In the genomic region with DNA sequence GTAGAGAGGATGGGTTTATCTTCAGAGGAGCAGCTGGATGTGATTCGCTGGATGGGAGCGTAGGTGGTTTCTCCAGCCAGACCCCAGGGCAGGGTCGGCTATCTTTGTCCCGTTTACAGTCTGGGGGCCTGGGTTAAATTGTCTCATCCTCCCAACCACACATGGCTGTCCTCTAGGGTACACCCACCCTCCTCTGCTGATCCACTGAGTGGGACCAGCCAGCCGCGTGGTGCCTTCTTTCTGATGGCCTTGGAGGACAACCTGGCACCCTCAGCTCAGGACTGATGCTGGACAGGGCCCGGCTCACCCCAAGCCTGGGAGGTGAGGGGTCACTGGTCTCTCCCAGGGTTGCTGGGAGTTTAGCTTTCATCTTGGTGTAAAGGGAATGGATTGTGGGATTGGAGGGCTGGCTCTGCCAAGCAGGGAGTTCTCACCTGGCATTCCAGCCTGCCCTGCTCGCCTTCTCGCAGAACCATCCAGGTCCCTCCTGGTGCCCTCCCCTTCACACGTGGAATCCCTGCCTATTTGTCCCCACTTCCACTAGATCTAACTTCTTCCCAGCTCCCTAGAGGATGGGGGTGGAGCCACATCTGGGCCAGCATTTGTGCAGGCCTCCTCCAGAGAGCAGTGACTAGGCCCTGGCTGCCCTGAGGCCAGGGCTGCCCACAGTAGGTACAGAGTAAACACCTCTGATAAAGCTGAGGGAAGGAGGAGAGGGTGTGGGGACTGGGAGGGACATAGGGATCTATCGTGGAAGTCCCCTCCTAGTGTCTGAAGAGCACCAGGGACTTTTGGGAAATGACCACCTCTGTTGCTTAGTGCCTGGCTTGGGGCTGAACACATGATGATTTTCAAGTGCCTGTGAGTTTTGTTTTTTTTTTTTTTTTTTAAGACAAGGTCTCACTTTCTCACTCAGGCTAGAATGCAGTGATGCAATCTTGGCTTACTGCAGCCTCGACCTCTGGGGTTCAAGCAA, we compare ENCODE assay signal across 8 cellular contexts. TPM values are rescaled to one million over a fixed set of nuclear protein-coding genes. Genes with fewer than 3 reads are reported as not detected.
DNase-seq lines count a peak whose midpoint lies in the region; ATAC-seq, FAIRE-seq and TF ChIP-seq lines count a peak whose summit lies in the region.

No MANE protein-coding gene starts in this region.

- H4K20me1 ChIP-seq in OCI-LY3 (ENCODE audit: insufficient read depth, low read length) = peaks cover 20% of the 10 kb centered on the region

- H3K27ac ChIP-seq in OCI-LY3 (ENCODE audit: low read length) = no peak overlapping the region
- peak overlapping the region in 3 of 4 donors; percentile 76 to 87 (median 76) for H3K27ac ChIP-seq in pancreas

- peak overlapping the region; percentile 98 for H3K9ac ChIP-seq in OCI-LY3 (ENCODE audit: low read length)

- no peak for FAIRE-seq in pancreas (lab: Jason Lieb, UNC)

- H3K9me3 ChIP-seq in OCI-LY3 (ENCODE audit: insufficient read depth, low read length) = no peaks in the 10 kb centered on the region
- H3K9me3 ChIP-seq in pancreas = no peaks in the 10 kb centered on the region

- H3K4me3 ChIP-seq in OCI-LY3 (ENCODE audit: low read length) (peak overlapping the region; percentile 97), epithelial cell of proximal tubule (ENCODE audit: low read depth, low read length) (peak overlapping the region; percentile 94), pancreas (peak overlapping the region in 2 of 4 donors; percentile 72 to 87)

- peaks cover 7% of the 10 kb centered on the region for H3K36me3 ChIP-seq in OCI-LY3 (replicated peaks; ENCODE audit: low read depth, low read length)
- no peaks in the 10 kb centered on the region for H3K36me3 ChIP-seq in pancreas

- H3K27me3 ChIP-seq in OCI-LY3 (ENCODE audit: low read depth, low read length) = no peaks in the 10 kb centered on the region
- H3K27me3 ChIP-seq in pancreas = no peaks in the 10 kb centered on the region

- DNase-seq in ELR (ENCODE audit: low read depth) (peak; percentile 69), epithelial cell of proximal tubule (ENCODE audit: low read depth) (no peak), pancreas (peak in 1 of 6 donors; percentile 67), SIG-M5 (lab: John Stamatoyannopoulos, UW) (no peak), inferior parietal cortex (ENCODE audit: extremely low spot score) (no peak), putamen (ENCODE audit: low spot score) (no peak), DMS153 (lab: John Stamatoyannopoulos, UW) (no peak)

- H3K79me2 ChIP-seq in OCI-LY3 (ENCODE audit: low read length) = peaks cover 31% of the 10 kb centered on the region

- no peak for ATAC-seq in pancreas

- whole genome bisulfite sequencing in pancreas, 2 donors = 65 to 66% methylated on average over 12 of the region's 12 CpGs

- peak overlapping the region; percentile 95 for H3K4me2 ChIP-seq in OCI-LY3 (ENCODE audit: low read length)

- H2AFZ ChIP-seq in OCI-LY3 (ENCODE audit: low read depth, low read length) = no peak overlapping the region

- intact Hi-C loops in pancreas (cut with DNase I) = no loop called here

- TF ChIP-seq CTCF in OCI-LY3 (IDR thresholded peaks at IDR 0.05; ENCODE audit: low read depth, low read length) (no peak), epithelial cell of proximal tubule (conservative IDR thresholded peaks at IDR 0.05; ENCODE audit: low read depth, low read length) (no peak), pancreas (IDR thresholded peaks at IDR 0.05) (no peak)

- H3K4me1 ChIP-seq in OCI-LY3 (ENCODE audit: low read length) (peaks cover 15% of the 10 kb centered on the region), pancreas (peaks cover 0 to 8% (median 0%) of the 10 kb centered on the region in 3 donors)

RNA-seq across cellular contexts. Expression of a gene that starts 1.6 kb away (rescaled TPM):
- 69.3 and 74.4 TPM in 2 replicates for total RNA-seq in epithelial cell of proximal tubule
- total RNA-seq in pancreas = 10 to 100 TPM in 5 of 6 donors, 1 to 10 TPM in 1; 9.1 to 20.3 (median 11.4) TPM
- polyA plus RNA-seq in pancreas = 10 to 100 TPM; 13.7 to 15.3 TPM

RNA-seq across cellular contexts. Expression of a gene that starts 42.7 kb away (rescaled TPM):
- 17.9 and 18.6 TPM in 2 replicates for total RNA-seq in epithelial cell of proximal tubule
- 10 to 100 TPM in 1 of 6 donors, 1 to 10 TPM in 5; 5.6 to 11.2 (median 6.9) TPM for total RNA-seq in pancreas
- 1 to 10 TPM; 7.2 to 7.7 TPM for polyA plus RNA-seq in pancreas
